1 cellular context compared by ENCODE assay signal in the genomic region with DNA sequence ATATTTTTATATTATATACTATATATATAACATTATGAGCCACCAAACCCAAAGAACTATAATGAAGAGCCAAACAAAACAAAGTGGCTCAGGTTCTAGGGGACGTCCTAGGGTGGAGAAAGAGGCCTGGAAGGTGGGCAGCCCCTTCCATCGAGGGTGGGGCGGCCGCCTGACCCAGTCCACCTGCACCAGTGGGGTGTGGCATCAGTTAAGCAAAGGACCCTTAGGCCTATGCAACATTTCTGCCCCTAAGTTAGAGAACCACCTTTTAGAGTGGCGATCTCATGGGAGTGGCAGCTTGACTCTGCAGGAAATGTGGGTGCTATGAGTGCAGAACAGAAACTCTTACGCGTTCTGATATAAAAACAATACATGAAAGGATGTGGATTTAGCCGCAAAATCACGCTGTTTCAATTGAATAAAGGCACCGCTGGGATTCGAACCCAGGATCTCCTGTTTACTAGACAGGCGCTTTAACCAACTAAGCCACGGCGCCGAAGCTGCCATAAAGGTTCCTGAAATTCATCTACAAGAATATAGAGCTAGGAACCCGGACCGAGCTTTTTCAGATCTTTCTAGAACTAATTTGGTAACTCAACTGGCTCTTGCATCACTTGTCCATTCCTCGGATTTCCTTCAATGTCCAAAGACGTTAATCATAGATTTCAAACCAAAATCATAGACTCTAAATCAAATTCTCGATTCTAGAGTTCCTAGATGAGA.
TF ChIP-seq lines count a peak whose summit lies in the region.

No MANE protein-coding gene starts in this region.

TF ChIP-seq in HEK293, 187 proteins besides CTCF, POLR2A, EP300 and RAD21 (continued from another document):
- TF ChIP-seq, protein P1, sequence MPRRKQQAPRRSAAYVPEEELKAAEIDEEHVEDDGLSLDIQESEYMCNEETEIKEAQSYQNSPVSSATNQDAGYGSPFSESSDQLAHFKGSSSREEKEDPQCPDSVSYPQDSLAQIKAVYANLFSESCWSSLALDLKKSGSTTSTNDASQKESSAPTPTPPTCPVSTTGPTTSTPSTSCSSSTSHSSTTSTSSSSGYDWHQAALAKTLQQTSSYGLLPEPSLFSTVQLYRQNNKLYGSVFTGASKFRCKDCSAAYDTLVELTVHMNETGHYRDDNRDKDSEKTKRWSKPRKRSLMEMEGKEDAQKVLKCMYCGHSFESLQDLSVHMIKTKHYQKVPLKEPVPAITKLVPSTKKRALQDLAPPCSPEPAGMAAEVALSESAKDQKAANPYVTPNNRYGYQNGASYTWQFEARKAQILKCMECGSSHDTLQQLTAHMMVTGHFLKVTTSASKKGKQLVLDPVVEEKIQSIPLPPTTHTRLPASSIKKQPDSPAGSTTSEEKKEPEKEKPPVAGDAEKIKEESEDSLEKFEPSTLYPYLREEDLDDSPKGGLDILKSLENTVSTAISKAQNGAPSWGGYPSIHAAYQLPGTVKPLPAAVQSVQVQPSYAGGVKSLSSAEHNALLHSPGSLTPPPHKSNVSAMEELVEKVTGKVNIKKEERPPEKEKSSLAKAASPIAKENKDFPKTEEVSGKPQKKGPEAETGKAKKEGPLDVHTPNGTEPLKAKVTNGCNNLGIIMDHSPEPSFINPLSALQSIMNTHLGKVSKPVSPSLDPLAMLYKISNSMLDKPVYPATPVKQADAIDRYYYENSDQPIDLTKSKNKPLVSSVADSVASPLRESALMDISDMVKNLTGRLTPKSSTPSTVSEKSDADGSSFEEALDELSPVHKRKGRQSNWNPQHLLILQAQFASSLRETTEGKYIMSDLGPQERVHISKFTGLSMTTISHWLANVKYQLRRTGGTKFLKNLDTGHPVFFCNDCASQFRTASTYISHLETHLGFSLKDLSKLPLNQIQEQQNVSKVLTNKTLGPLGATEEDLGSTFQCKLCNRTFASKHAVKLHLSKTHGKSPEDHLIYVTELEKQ (tag by site-specific recombination; IDR thresholded peaks at IDR 0.05; ENCODE audit: borderline replicate concordance): no peak
- TF ChIP-seq ZNF561 (tag by site-specific recombination; IDR thresholded peaks at IDR 0.05; ENCODE audit: borderline replicate concordance) (peak; percentile 76; the same call in 1 of the 2 replicates), ZNF660 (tag by site-specific recombination; IDR thresholded peaks at IDR 0.05) (peak; percentile 79), KLF1 (tag by site-specific recombination; IDR thresholded peaks at IDR 0.05) (no peak; the same call in 1 of the 2 replicates), ZNF324 (tag by site-specific recombination; IDR thresholded peaks at IDR 0.05) (0 out of 2 replicates have a peak, but pooled peaks have one; percentile 28), MZF1 (tag by site-specific recombination; IDR thresholded peaks at IDR 0.05; ENCODE audit: borderline replicate concordance) (0 out of 2 replicates have a peak, but pooled peaks have one; percentile 4), ZSCAN30 (tag by site-specific recombination; IDR thresholded peaks at IDR 0.05) (peak; percentile 70), ZNF391 (tag by site-specific recombination; IDR thresholded peaks at IDR 0.05; ENCODE audit: borderline replicate concordance, low read depth) (0 out of 2 replicates have a peak, but pooled peaks have one; percentile 25), ZNF626 (tag by site-specific recombination; IDR thresholded peaks at IDR 0.05) (0 out of 2 replicates have a peak, but pooled peaks have one; percentile 17), SCRT1 (tag by site-specific recombination; IDR thresholded peaks at IDR 0.05; ENCODE audit: borderline replicate concordance) (no peak), ZNF184 (tag by site-specific recombination; IDR thresholded peaks at IDR 0.05) (0 out of 2 replicates have a peak, but pooled peaks have one; percentile 33), TRIM28 (IDR thresholded peaks at IDR 0.05; ENCODE audit: borderline replicate concordance, low read length) (peak; percentile 36; the same call in 1 of the 2 replicates), KLF10 (tag by site-specific recombination; IDR thresholded peaks at IDR 0.05) (peak; percentile 65), GFI1B (tag by site-specific recombination; IDR thresholded peaks at IDR 0.05) (peak; percentile 40; the same call in 1 of the 2 replicates), ZFHX2 (tag by site-specific recombination; conservative IDR thresholded peaks at IDR 0.05) (no peak), KLF16 (tag by site-specific recombination; IDR thresholded peaks at IDR 0.05) (peak; percentile 52; the same call in 1 of the 2 replicates), ZNF600 (tag by site-specific recombination; IDR thresholded peaks at IDR 0.05) (peak; percentile 99), ZSCAN23 (tag by site-specific recombination; IDR thresholded peaks at IDR 0.05) (peak; percentile 31; the same call in 1 of the 2 replicates), MEIS1 (CRISPR knock-in tag; IDR thresholded peaks at IDR 0.05; ENCODE audit: borderline replicate concordance) (no peak), KLF8 (tag by site-specific recombination; IDR thresholded peaks at IDR 0.05) (peak; percentile 29; the same call in 1 of the 2 replicates), EGR2 (tag by site-specific recombination; IDR thresholded peaks at IDR 0.05; ENCODE audit: low read depth) (no peak)
- TF ChIP-seq, protein P2, sequence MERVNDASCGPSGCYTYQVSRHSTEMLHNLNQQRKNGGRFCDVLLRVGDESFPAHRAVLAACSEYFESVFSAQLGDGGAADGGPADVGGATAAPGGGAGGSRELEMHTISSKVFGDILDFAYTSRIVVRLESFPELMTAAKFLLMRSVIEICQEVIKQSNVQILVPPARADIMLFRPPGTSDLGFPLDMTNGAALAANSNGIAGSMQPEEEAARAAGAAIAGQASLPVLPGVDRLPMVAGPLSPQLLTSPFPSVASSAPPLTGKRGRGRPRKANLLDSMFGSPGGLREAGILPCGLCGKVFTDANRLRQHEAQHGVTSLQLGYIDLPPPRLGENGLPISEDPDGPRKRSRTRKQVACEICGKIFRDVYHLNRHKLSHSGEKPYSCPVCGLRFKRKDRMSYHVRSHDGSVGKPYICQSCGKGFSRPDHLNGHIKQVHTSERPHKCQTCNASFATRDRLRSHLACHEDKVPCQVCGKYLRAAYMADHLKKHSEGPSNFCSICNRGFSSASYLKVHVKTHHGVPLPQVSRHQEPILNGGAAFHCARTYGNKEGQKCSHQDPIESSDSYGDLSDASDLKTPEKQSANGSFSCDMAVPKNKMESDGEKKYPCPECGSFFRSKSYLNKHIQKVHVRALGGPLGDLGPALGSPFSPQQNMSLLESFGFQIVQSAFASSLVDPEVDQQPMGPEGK (tag by site-specific recombination; IDR thresholded peaks at IDR 0.05): peak; percentile 28; the same call in 1 of the 2 replicates
- TF ChIP-seq, protein P3, sequence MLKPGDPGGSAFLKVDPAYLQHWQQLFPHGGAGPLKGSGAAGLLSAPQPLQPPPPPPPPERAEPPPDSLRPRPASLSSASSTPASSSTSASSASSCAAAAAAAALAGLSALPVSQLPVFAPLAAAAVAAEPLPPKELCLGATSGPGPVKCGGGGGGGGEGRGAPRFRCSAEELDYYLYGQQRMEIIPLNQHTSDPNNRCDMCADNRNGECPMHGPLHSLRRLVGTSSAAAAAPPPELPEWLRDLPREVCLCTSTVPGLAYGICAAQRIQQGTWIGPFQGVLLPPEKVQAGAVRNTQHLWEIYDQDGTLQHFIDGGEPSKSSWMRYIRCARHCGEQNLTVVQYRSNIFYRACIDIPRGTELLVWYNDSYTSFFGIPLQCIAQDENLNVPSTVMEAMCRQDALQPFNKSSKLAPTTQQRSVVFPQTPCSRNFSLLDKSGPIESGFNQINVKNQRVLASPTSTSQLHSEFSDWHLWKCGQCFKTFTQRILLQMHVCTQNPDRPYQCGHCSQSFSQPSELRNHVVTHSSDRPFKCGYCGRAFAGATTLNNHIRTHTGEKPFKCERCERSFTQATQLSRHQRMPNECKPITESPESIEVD (tag by site-specific recombination; IDR thresholded peaks at IDR 0.05): 0 out of 2 replicates have a peak, but pooled peaks have one; percentile 4
- TF ChIP-seq, protein P4, sequence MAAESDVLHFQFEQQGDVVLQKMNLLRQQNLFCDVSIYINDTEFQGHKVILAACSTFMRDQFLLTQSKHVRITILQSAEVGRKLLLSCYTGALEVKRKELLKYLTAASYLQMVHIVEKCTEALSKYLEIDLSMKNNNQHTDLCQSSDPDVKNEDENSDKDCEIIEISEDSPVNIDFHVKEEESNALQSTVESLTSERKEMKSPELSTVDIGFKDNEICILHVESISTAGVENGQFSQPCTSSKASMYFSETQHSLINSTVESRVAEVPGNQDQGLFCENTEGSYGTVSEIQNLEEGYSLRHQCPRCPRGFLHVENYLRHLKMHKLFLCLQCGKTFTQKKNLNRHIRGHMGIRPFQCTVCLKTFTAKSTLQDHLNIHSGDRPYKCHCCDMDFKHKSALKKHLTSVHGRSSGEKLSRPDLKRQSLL (tag by site-specific recombination; IDR thresholded peaks at IDR 0.05): peak; percentile 80
- TF ChIP-seq, protein P5, sequence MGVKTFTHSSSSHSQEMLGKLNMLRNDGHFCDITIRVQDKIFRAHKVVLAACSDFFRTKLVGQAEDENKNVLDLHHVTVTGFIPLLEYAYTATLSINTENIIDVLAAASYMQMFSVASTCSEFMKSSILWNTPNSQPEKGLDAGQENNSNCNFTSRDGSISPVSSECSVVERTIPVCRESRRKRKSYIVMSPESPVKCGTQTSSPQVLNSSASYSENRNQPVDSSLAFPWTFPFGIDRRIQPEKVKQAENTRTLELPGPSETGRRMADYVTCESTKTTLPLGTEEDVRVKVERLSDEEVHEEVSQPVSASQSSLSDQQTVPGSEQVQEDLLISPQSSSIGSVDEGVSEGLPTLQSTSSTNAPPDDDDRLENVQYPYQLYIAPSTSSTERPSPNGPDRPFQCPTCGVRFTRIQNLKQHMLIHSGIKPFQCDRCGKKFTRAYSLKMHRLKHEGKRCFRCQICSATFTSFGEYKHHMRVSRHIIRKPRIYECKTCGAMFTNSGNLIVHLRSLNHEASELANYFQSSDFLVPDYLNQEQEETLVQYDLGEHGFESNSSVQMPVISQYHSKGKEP (tag by site-specific recombination; IDR thresholded peaks at IDR 0.05): 0 out of 2 replicates have a peak, but pooled peaks have one; percentile 37
- TF ChIP-seq, protein P6, sequence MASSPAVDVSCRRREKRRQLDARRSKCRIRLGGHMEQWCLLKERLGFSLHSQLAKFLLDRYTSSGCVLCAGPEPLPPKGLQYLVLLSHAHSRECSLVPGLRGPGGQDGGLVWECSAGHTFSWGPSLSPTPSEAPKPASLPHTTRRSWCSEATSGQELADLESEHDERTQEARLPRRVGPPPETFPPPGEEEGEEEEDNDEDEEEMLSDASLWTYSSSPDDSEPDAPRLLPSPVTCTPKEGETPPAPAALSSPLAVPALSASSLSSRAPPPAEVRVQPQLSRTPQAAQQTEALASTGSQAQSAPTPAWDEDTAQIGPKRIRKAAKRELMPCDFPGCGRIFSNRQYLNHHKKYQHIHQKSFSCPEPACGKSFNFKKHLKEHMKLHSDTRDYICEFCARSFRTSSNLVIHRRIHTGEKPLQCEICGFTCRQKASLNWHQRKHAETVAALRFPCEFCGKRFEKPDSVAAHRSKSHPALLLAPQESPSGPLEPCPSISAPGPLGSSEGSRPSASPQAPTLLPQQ (tag by site-specific recombination; IDR thresholded peaks at IDR 0.05): 0 out of 2 replicates have a peak, but pooled peaks have one; percentile 38
TF ChIP-seq in HEK293: peak in this region for 26.
